ENCODE assay signal across 12 cellular contexts in genomic region chr11:6203327-6203726, GRCh38. TPM values are rescaled to one million over a fixed set of nuclear protein-coding genes. Genes with fewer than 3 reads are reported as not detected.
DNase-seq lines count a peak whose midpoint lies in the region; ATAC-seq and TF ChIP-seq lines count a peak whose summit lies in the region.
"Had no signal": no experiment of that assay in that cellular context is flagged by ENCODE, and none has a peak within 500 bp of the region (broad histone marks: within the 10 kb centered on the region; RNA-seq: fewer than 3 reads in every experiment).

No MANE protein-coding gene starts in this region.

- no peak overlapping the region for H2AFZ ChIP-seq in PC-9

- CTCF ChIA-PET in PC-9 (lab: Charles Lee): no interaction called here

- H3K9me3 Mint-ChIP-seq in T-helper 2 cell treated with Interferon-gamma antibody and Interleukin-4, amounts not matched to agents 5 μg/mL and 100 μg/mL, for 36 hours: no peaks in the 10 kb centered on the region
- H3K9me3 Mint-ChIP-seq: activated B cell treated with CpG ODN at 0.5 μM for 24 hours had no signal

- H3K27me3 Mint-ChIP-seq in T-helper 2 cell treated with Interferon-gamma antibody and Interleukin-4, amounts not matched to agents 5 μg/mL and 100 μg/mL, for 36 hours (ENCODE audit: low read depth): no peaks in the 10 kb centered on the region
- H3K27me3 Mint-ChIP-seq: activated B cell treated with CpG ODN at 0.5 μM for 24 hours; CD4-positive, CD25-positive, alpha-beta regulatory T cell had no signal

- no peak overlapping the region for H3K4me3 ChIP-seq in GM12864 (ENCODE audit: low read depth, low read length)
- no peak overlapping the region for H3K4me3 ChIP-seq in left ventricle myocardium inferior
- no peak overlapping the region for H3K4me3 ChIP-seq in PC-9
- H3K4me3 ChIP-seq: psoas muscle had no signal

- H3K36me3 ChIP-seq in left ventricle myocardium inferior (peaks cover 28% of the 10 kb centered on the region), PC-9 (ENCODE audit: low read depth) (no peaks in the 10 kb centered on the region)

- H3K36me3 Mint-ChIP-seq in T-helper 2 cell treated with Interferon-gamma antibody and Interleukin-4, amounts not matched to agents 5 μg/mL and 100 μg/mL, for 36 hours (ENCODE audit: low read depth): peaks cover 3% of the 10 kb centered on the region

- H4K20me1 ChIP-seq in PC-9 (ENCODE audit: insufficient read depth): no peaks in the 10 kb centered on the region

- H3K9me2 ChIP-seq in PC-9 (ENCODE audit: insufficient read depth): no peaks in the 10 kb centered on the region

- H3K4me1 ChIP-seq in left ventricle myocardium inferior (peaks cover 7% of the 10 kb centered on the region), PC-9 (replicated peaks; ENCODE audit: insufficient read depth) (no peaks in the 10 kb centered on the region)
- H3K4me1 ChIP-seq: psoas muscle had no signal

- H3K27me3 ChIP-seq in left ventricle myocardium inferior (ENCODE audit: low read depth) (no peaks in the 10 kb centered on the region), PC-9 (ENCODE audit: insufficient read depth, low read depth) (no peaks in the 10 kb centered on the region)

- no peak overlapping the region for H3K27ac ChIP-seq in left ventricle myocardium inferior (replicated peaks)
- no peak overlapping the region for H3K27ac ChIP-seq in PC-9
- H3K27ac ChIP-seq: psoas muscle had no signal

- no peak overlapping the region for H3K4me2 ChIP-seq in PC-9

- no peak overlapping the region for H3K27ac Mint-ChIP-seq in T-helper 2 cell treated with Interferon-gamma antibody and Interleukin-4, amounts not matched to agents 5 μg/mL and 100 μg/mL, for 36 hours
- H3K27ac Mint-ChIP-seq: activated B cell treated with CpG ODN at 0.5 μM for 24 hours had no signal

- no peaks in the 10 kb centered on the region for H3K79me2 ChIP-seq in PC-9 (ENCODE audit: low read depth)

- H3K9me3 ChIP-seq in left ventricle myocardium inferior (replicated peaks): no peaks in the 10 kb centered on the region
- no peaks in the 10 kb centered on the region for H3K9me3 ChIP-seq in PC-9 (ENCODE audit: insufficient read depth, low read depth)
- H3K9me3 ChIP-seq: psoas muscle had no signal

- ATAC-seq in GM19324 (IDR thresholded peaks at IDR 0.05; ENCODE audit: low FRiP score, unreplicated experiment) (peak; percentile 56), HG02938 (IDR thresholded peaks at IDR 0.05; ENCODE audit: unreplicated experiment) (peak; percentile 71)
- ATAC-seq: esophagus mucosa, psoas muscle had no signal

- H3K4me1 Mint-ChIP-seq in T-helper 2 cell treated with Interferon-gamma antibody and Interleukin-4, amounts not matched to agents 5 μg/mL and 100 μg/mL, for 36 hours (ENCODE audit: low read depth): peaks cover 26% of the 10 kb centered on the region

- in situ Hi-C loops in KBM-7 (cut with MboI; ENCODE audit: low pct_unique_long_range_greater_than_20kb, low sequenced_read_pairs): no loop called here

- peak; percentile 24 for DNase-seq in GM12864 (ENCODE audit: low read depth)
- peak; percentile 23 for DNase-seq in T-helper 2 cell treated with Interferon-gamma antibody and Interleukin-4, amounts not matched to agents 5 μg/mL and 100 μg/mL, for 36 hours (ENCODE audit: low spot score)
- no peak for DNase-seq in KBM-7
- no peak for DNase-seq in left ventricle myocardium inferior
- DNase-seq in PC-9: no peak
- DNase-seq in DMS114 treated with DMSO at 0.1 percent for 48 hours (lab: John Stamatoyannopoulos, UW; ENCODE audit: unreplicated experiment): no peak
- DNase-seq: activated B cell treated with CpG ODN at 0.5 μM for 24 hours, psoas muscle had no signal

- BruUV-seq in PC-9 (replicated peaks; lab: Mats Ljungman, UMichigan): no TSS peak

- peak overlapping the region; percentile 7 for H3K4me3 Mint-ChIP-seq in T-helper 2 cell treated with Interferon-gamma antibody and Interleukin-4, amounts not matched to agents 5 μg/mL and 100 μg/mL, for 36 hours
- H3K4me3 Mint-ChIP-seq: activated B cell treated with CpG ODN at 0.5 μM for 24 hours; CD4-positive, CD25-positive, alpha-beta regulatory T cell had no signal

- TF ChIP-seq CTCF in GM12864 (IDR thresholded peaks at IDR 0.05; ENCODE audit: low read depth, low read length, missing control alignments) (no peak), left ventricle myocardium inferior (IDR thresholded peaks at IDR 0.05; ENCODE audit: borderline replicate concordance) (no peak), PC-9 (conservative IDR thresholded peaks at IDR 0.05) (no peak)

- intact Hi-C loops in left ventricle myocardium inferior (cut with micrococcal nuclease): no loop called here
- intact Hi-C loops in PC-9 (cut with micrococcal nuclease; ENCODE audit: unreplicated experiment): no loop called here

- no peaks in the 10 kb centered on the region for H3F3A ChIP-seq in PC-9 (ENCODE audit: insufficient read depth, low read depth)

- POLR2A ChIA-PET in PC-9 (lab: Charles Lee; ENCODE audit: unreplicated experiment): no interaction called here

RNA-seq across cellular contexts. Expression of gene C11orf42, which starts 2.0 kb away (rescaled TPM):
- total RNA-seq in left ventricle myocardium inferior: not detected
- total RNA-seq in PC-9 (2021): not detected in 2 replicates
- total RNA-seq: activated B cell treated with CpG ODN at 0.5 μM for 24 hours; CD4-positive, CD25-positive, alpha-beta regulatory T cell; esophagus mucosa; psoas muscle had no signal

RNA-seq across cellular contexts. Expression of gene OR52W1, which starts 4.3 kb away (rescaled TPM):
- total RNA-seq in left ventricle myocardium inferior (not detected), PC-9 (2021) (not detected in 2 replicates)
- total RNA-seq: activated B cell treated with CpG ODN at 0.5 μM for 24 hours; CD4-positive, CD25-positive, alpha-beta regulatory T cell; esophagus mucosa; psoas muscle had no signal

RNA-seq across cellular contexts. Expression of gene FHIP1B, which starts 31.1 kb away (rescaled TPM):
- 12.2 TPM for total RNA-seq in left ventricle myocardium inferior
- total RNA-seq in PC-9 (2021): 21.5 and 22.7 TPM in 2 replicates

RNA-seq across cellular contexts. Expression of gene OR52B2, which starts 33.2 kb away (rescaled TPM):
- total RNA-seq in left ventricle myocardium inferior (not detected), PC-9 (2021) (not detected in 2 replicates)
- total RNA-seq: activated B cell treated with CpG ODN at 0.5 μM for 24 hours; CD4-positive, CD25-positive, alpha-beta regulatory T cell; esophagus mucosa; psoas muscle had no signal

RNA-seq across cellular contexts. Expression of gene CNGA4, which starts 35.6 kb away (rescaled TPM):
- total RNA-seq in left ventricle myocardium inferior: not detected
- 0.20 TPM in 1 of 2 replicates, not detected in the other for total RNA-seq in PC-9 (2021)
- total RNA-seq: psoas muscle had no signal

Comparison
In these comparisons a context has a peak if more than half of its experiments do, and no peak if none do; other contexts are left out.
1. DNase-seq: peak in GM12864 (single experiment) and T-helper 2 cell treated with Interferon-gamma antibody and Interleukin-4, amounts not matched to agents 5 μg/mL and 100 μg/mL, for 36 hours (single experiment); none in KBM-7 (single experiment), left ventricle myocardium inferior (single experiment), PC-9 (0 of 2) and DMS114 treated with DMSO at 0.1 percent for 48 hours (single experiment).